In the genomic region with DNA sequence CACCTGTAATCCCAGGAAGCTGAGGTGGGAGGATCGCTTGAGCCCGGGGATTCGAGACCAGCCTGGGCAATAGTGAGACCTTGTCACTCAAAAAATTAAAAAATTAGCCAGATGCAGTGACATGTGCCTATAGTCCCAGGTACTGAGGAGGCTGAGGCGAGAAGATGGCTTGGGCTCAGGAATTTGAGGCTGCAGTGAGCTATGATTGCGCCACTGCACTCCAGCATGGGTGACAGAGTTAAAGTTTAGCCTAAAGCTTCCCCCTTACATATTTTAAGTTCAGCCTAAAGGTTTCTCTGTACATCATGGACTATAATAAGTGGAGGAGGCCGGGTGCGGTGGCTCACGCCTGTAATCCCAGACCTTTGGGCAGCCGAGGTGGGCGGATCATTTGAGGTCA, we compare ENCODE assay signal across 22 cellular contexts.
"Had no signal": no experiment of that assay in that cellular context is flagged by ENCODE, and none has a peak within 500 bp of the region (broad histone marks: within the 10 kb centered on the region; RNA-seq: fewer than 3 reads in every experiment).

No MANE protein-coding gene starts in this region.

- DNase-seq: effector CD8-positive, alpha-beta T cell; effector memory CD8-positive, alpha-beta T cell; endodermal cell; erythroblast; esophagus squamous epithelium; foreskin fibroblast; foreskin melanocyte; gastrocnemius medialis; glutamatergic neuron; head of caudate nucleus; heart right ventricle; hippocampal formation; left cardiac atrium; left lung; left ventricle myocardium superior; lower lobe of right lung; mesendoderm; mucosa of descending colon; naive B cell had no signal

- H3K36me3 ChIP-seq: esophagus squamous epithelium, gastrocnemius medialis, heart right ventricle, left lung, lower lobe of right lung had no signal

- H3K27ac ChIP-seq: coronary artery, epithelial cell of prostate, esophagus squamous epithelium, left lung, lower lobe of right lung had no signal

- H3K27me3 ChIP-seq: esophagus squamous epithelium, gastrocnemius medialis, heart right ventricle, left lung had no signal

- ATAC-seq: effector memory CD8-positive, alpha-beta T cell; esophagus mucosa; gastrocnemius medialis; heart right ventricle; left cardiac atrium; left lung; left ventricle myocardium superior; lower lobe of right lung; mucosa of descending colon had no signal

- H3K4me3 ChIP-seq: coronary artery, esophagus squamous epithelium, gastrocnemius medialis, heart right ventricle, left lung, lower lobe of right lung, mucosa of descending colon had no signal

- H3K9me3 ChIP-seq: esophagus squamous epithelium, gastrocnemius medialis, left lung, lower lobe of right lung, mucosa of descending colon had no signal
